Comparison of ENCODE assay signal across 10 cellular contexts in the genomic region with DNA sequence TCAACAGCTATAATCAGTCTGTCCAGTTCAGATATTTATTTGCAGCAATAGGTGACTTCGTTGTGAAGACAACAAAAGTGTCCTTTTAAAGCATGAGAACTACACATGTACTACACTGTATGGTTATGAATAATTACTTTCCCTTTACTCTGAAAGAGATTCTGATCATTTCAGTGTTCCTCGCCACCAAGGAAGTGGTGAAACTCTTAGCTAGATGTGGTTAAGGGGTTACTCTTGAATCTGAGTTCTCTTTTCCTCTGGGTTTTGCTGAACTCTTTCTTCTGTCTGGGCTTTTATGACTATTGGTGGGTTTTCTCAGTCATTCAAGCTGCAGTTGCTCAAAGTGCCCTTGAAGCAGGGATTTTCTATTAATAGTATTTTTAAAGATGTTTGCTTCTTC.
DNase-seq lines count a peak whose midpoint lies in the region; ATAC-seq and TF ChIP-seq lines count a peak whose summit lies in the region.
"Had no signal": no experiment of that assay in that cellular context is flagged by ENCODE, and none has a peak within 500 bp of the region (broad histone marks: within the 10 kb centered on the region; RNA-seq: fewer than 3 reads in every experiment).

No MANE protein-coding gene starts in this region.

- CTCF ChIA-PET in CD8-positive, alpha-beta memory T cell (lab: Charles Lee) = no interaction called here

- H3K4me1 ChIP-seq in CD8-positive, alpha-beta memory T cell (ENCODE audit: insufficient read depth, low read length) = peaks cover 38% of the 10 kb centered on the region
- H3K4me1 ChIP-seq in HAP-1 (peaks cover 18% of the 10 kb centered on the region), BE2C (no peaks in the 10 kb centered on the region), colonic mucosa (no peaks in the 10 kb centered on the region)

- DNase-seq in CD8-positive, alpha-beta memory T cell = peak in 3 of 5 donors; percentile 46 to 73 (median 62)
- peak; percentile 2 for DNase-seq in GM19238 (ENCODE audit: insufficient read length, low spot score)
- peak; percentile 87 for DNase-seq in SKM-1 treated with dmso at 0.1 percent for 144 hours (lab: John Stamatoyannopoulos, UW; ENCODE audit: unreplicated experiment)
- no peak for DNase-seq in HAP-1 (ENCODE audit: low spot score in 2 of 2)
- DNase-seq in superior temporal gyrus (ENCODE audit: extremely low spot score) = no peak
- DNase-seq in BE2C = no peak
- DNase-seq in colonic mucosa = no peak
- DNase-seq: NCI-H526 treated with DMSO at 0.1 percent for 48 hours, trophoblast cell had no signal

- peaks cover 5 to 19% of the 10 kb centered on the region in 2 donors for H3K27me3 Mint-ChIP-seq in CD8-positive, alpha-beta memory T cell

- H3K27ac ChIP-seq in CD8-positive, alpha-beta memory T cell (ENCODE audit: low read depth, low read length) = no peak overlapping the region
- no peak overlapping the region for H3K27ac ChIP-seq in colonic mucosa

- H3K4me3 ChIP-seq in CD8-positive, alpha-beta memory T cell (ENCODE audit: low read length) = peak overlapping the region; percentile 33
- H3K4me3 ChIP-seq in HAP-1 = no peak overlapping the region
- no peak overlapping the region for H3K4me3 ChIP-seq in BE2C (ENCODE audit: low read depth, low read length)
- H3K4me3 ChIP-seq in colonic mucosa = no peak overlapping the region

- intact Hi-C loops in colonic mucosa (cut with DNase I) = no loop called here

- no peaks in the 10 kb centered on the region for H3K36me3 Mint-ChIP-seq in CD8-positive, alpha-beta memory T cell

- no peaks in the 10 kb centered on the region for H3K27me3 ChIP-seq in CD8-positive, alpha-beta memory T cell (ENCODE audit: insufficient read depth, low read length, poor library complexity, severe bottlenecking)
- H3K27me3 ChIP-seq in HAP-1 (ENCODE audit: low read depth) (no peaks in the 10 kb centered on the region), BE2C (no peaks in the 10 kb centered on the region), colonic mucosa (no peaks in the 10 kb centered on the region)

- no peaks in the 10 kb centered on the region for H3K9me3 ChIP-seq in CD8-positive, alpha-beta memory T cell (ENCODE audit: low read length)
- H3K9me3 ChIP-seq in HAP-1 = no peaks in the 10 kb centered on the region
- no peaks in the 10 kb centered on the region for H3K9me3 ChIP-seq in BE2C
- no peaks in the 10 kb centered on the region for H3K9me3 ChIP-seq in colonic mucosa

- no peak overlapping the region for H3K9ac ChIP-seq in colonic mucosa (ENCODE audit: low read depth in 2 of 2, low read length in 2 of 2)

- peak; percentile 92 for ATAC-seq in HG03039 (IDR thresholded peaks at IDR 0.05; ENCODE audit: unreplicated experiment)

- peak overlapping the region; percentile 29 to 79 (median 67) for H3K4me3 Mint-ChIP-seq in CD8-positive, alpha-beta memory T cell

- H3K4me1 Mint-ChIP-seq in CD8-positive, alpha-beta memory T cell = peaks cover 30 to 44% (median 42%) of the 10 kb centered on the region in 3 donors

- no peaks in the 10 kb centered on the region for H3K9me3 Mint-ChIP-seq in CD8-positive, alpha-beta memory T cell

- TF ChIP-seq CTCF in BE2C (IDR thresholded peaks at IDR 0.05; ENCODE audit: low read depth, low read length) (no peak), colonic mucosa (IDR thresholded peaks at IDR 0.05) (no peak)

- in situ Hi-C loops in HAP-1 (cut with MboI; ENCODE audit: low sequenced_read_pairs) = no loop called here

- no peaks in the 10 kb centered on the region for H3K36me3 ChIP-seq in CD8-positive, alpha-beta memory T cell (ENCODE audit: insufficient read depth, low read length)
- H3K36me3 ChIP-seq in HAP-1 (replicated peaks) = no peaks in the 10 kb centered on the region
- H3K36me3 ChIP-seq in BE2C = no peaks in the 10 kb centered on the region
- H3K36me3 ChIP-seq in colonic mucosa = no peaks in the 10 kb centered on the region

- H3K27ac Mint-ChIP-seq in CD8-positive, alpha-beta memory T cell = peak overlapping the region in 5 of 8 donors; percentile 1 to 86 (median 58)

- POLR2A ChIA-PET in CD8-positive, alpha-beta memory T cell (lab: Charles Lee) = interaction anchor here (0.5 kb wide), 1 partner anchor 1141 kb away, joined by 5 read pairs; no protein-coding TSS in a partner anchor

Comparison
In these comparisons a context has a peak if more than half of its experiments do, and no peak if none do; other contexts are left out.
1. DNase-seq: peak in CD8-positive, alpha-beta memory T cell (3 of 5), GM19238 (single experiment) and SKM-1 treated with dmso at 0.1 percent for 144 hours (single experiment); none in HAP-1 (0 of 2), superior temporal gyrus (single experiment), BE2C (single experiment) and colonic mucosa (single experiment).